Comparison of ENCODE assay signal across 1 cellular context in genomic region chr3:13416002-13416793, GRCh38.
A peak's percentile ranks its signal among the peaks of the same experiment; 100 is the strongest.
TF ChIP-seq lines count a peak whose summit lies in the region.

No MANE protein-coding gene starts in this region.

TF ChIP-seq in HEK293, 187 proteins besides CTCF, POLR2A, EP300 and RAD21:
- TF ChIP-seq PRDM2 (tag by site-specific recombination; IDR thresholded peaks at IDR 0.05; ENCODE audit: borderline replicate concordance) (no peak), ZIC2 (tag by site-specific recombination; IDR thresholded peaks at IDR 0.05) (0 out of 2 replicates have a peak, but pooled peaks have one; percentile 11)
TF ChIP-seq in HEK293: peak in this region for 1.
